In the genomic region with DNA sequence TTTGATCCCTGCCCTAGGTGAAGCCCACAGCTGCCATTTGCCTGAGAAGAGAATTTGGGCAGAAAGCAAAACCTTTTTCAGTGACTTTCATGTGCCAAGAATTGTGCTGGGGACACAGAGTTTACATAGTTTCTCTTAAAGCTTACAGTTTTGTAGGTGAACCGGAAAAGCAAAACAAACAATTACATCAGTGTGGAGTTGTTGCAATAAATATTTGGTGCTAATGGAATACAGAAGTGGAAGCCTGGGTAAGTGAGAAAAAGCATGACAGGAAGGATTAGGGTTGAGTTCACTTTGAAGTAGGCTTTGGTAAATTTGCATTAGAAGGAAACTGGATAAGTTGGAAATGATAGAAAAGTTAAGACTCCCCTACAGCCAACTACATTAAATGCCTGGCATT, we compare ENCODE assay signal across 17 cellular contexts.
"Had no signal": no experiment of that assay in that cellular context is flagged by ENCODE, and none has a peak within 500 bp of the region (broad histone marks: within the 10 kb centered on the region; RNA-seq: fewer than 3 reads in every experiment).

No MANE protein-coding gene starts in this region.

- H3K36me3 ChIP-seq: esophagus muscularis mucosa, gastrocnemius medialis, heart right ventricle, left ventricle myocardium inferior, upper lobe of left lung had no signal

- H3K4me1 ChIP-seq: esophagus muscularis mucosa, gastrocnemius medialis, heart right ventricle, left ventricle myocardium inferior, upper lobe of left lung had no signal

- H3K27ac ChIP-seq: esophagus muscularis mucosa, gastrocnemius medialis, heart right ventricle, left ventricle myocardium inferior, upper lobe of left lung had no signal

- H3K27ac Mint-ChIP-seq: activated naive CD4-positive, alpha-beta T cell treated with anti-CD3 and anti-CD28 coated beads, Interleukin-2, amount 50 U/mL, for 72 hours; nephron progenitor cell; stimulated activated naive CD8-positive, alpha-beta T cell treated with anti-CD3 and anti-CD28 coated beads, Interleukin-15, Interleukin-2, amounts not matched to agents 100 ng/mL and 50 ng/mL, for 24 hours; T-helper 1 cell treated with Interleukin-12 subunit alpha and Interleukin-12 subunit beta and Interleukin-4 antibody, amounts not matched to agents 30 μg/mL and 1 μg/mL, for 36 hours had no signal

- H3K4me3 ChIP-seq: esophagus muscularis mucosa, gastrocnemius medialis, heart right ventricle, left ventricle myocardium inferior, upper lobe of left lung had no signal

- H3K9me3 Mint-ChIP-seq: activated naive CD4-positive, alpha-beta T cell treated with anti-CD3 and anti-CD28 coated beads, Interleukin-2, amount 50 U/mL, for 72 hours; activated T-cell treated with anti-CD3 and anti-CD28 coated beads, Interleukin-2, amount 50 U/mL, for 4 hours; T-helper 1 cell treated with Interleukin-12 subunit alpha and Interleukin-12 subunit beta and Interleukin-4 antibody, amounts not matched to agents 30 μg/mL and 1 μg/mL, for 36 hours had no signal

- ATAC-seq: activated naive CD4-positive, alpha-beta T cell treated with anti-CD3 and anti-CD28 coated beads, Interleukin-2, amount 50 U/mL, for 72 hours; activated T-cell treated with anti-CD3 and anti-CD28 coated beads, Interleukin-2, amount 50 U/mL, for 4 hours; gastrocnemius medialis; heart right ventricle had no signal

- H3K27me3 ChIP-seq: esophagus muscularis mucosa, heart right ventricle, upper lobe of left lung had no signal

- H3K36me3 Mint-ChIP-seq: activated naive CD4-positive, alpha-beta T cell treated with anti-CD3 and anti-CD28 coated beads, Interleukin-2, amount 50 U/mL, for 72 hours had no signal

- H3K4me3 Mint-ChIP-seq: activated T-cell treated with anti-CD3 and anti-CD28 coated beads, Interleukin-2, amount 50 U/mL, for 4 hours; nephron progenitor cell; stimulated activated naive CD8-positive, alpha-beta T cell treated with anti-CD3 and anti-CD28 coated beads, Interleukin-15, Interleukin-2, amounts not matched to agents 100 ng/mL and 50 ng/mL, for 24 hours; T-helper 1 cell treated with Interleukin-12 subunit alpha and Interleukin-12 subunit beta and Interleukin-4 antibody, amounts not matched to agents 30 μg/mL and 1 μg/mL, for 36 hours had no signal

- DNase-seq: activated CD4-positive, alpha-beta T cell treated with anti-CD3 and anti-CD28 coated beads, Interleukin-2, amount 50 U/mL, for 1 hour; activated CD4-positive, CD25-positive, alpha-beta regulatory T cell; activated effector memory CD4-positive, alpha-beta T cell treated with anti-CD3 and anti-CD28 coated beads, Interleukin-2, amount 50 U/mL, for 16 hours; activated T-cell treated with anti-CD3 and anti-CD28 coated beads, Interleukin-2, amount 50 U/mL, for 4 hours; amygdala; dermis blood vessel endothelial cell; gastrocnemius medialis; heart right ventricle; left ventricle myocardium inferior; mesendoderm; nephron progenitor cell; stimulated activated CD4-positive, alpha-beta T cell treated with anti-CD3 and anti-CD28 coated beads, Interleukin-4, amount 100 ng/mL, for 1 hour; upper lobe of left lung had no signal
